Comparison of ENCODE assay signal across 1 cellular context in the genomic region with DNA sequence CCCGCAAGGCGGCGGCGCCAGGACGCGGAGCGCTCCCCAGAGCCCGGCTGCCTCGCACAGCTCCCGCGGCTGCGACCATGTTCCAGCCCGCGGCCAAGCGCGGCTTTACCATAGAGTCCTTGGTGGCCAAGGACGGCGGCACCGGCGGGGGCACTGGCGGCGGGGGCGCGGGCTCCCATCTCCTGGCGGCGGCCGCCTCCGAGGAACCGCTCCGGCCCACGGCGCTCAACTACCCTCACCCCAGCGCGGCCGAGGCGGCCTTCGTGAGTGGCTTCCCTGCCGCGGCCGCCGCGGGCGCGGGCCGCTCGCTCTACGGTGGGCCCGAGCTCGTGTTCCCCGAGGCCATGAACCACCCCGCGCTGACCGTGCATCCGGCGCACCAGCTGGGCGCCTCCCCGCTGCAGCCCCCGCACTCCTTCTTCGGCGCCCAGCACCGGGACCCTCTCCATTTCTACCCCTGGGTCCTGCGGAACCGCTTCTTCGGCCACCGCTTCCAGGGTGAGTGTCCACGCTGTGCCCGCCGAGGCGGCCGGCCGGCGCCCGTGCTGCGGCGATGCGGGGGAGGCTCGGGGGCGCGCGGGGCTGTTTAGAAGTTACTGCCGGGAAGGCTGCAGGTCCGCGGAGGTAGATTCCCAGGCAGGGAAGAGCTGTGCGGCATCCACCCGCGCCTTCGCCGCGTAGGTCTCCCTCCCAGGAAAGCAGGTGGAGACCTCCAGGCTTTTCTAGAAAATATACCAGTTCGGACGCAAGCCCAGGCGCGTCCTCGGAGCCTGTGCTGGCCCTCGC.
TF ChIP-seq lines count a peak whose summit lies in the region.

No MANE protein-coding gene starts in this region.

TF ChIP-seq in HEK293, 187 proteins besides CTCF, POLR2A, EP300 and RAD21 (continued from another document):
- TF ChIP-seq, protein P1, sequence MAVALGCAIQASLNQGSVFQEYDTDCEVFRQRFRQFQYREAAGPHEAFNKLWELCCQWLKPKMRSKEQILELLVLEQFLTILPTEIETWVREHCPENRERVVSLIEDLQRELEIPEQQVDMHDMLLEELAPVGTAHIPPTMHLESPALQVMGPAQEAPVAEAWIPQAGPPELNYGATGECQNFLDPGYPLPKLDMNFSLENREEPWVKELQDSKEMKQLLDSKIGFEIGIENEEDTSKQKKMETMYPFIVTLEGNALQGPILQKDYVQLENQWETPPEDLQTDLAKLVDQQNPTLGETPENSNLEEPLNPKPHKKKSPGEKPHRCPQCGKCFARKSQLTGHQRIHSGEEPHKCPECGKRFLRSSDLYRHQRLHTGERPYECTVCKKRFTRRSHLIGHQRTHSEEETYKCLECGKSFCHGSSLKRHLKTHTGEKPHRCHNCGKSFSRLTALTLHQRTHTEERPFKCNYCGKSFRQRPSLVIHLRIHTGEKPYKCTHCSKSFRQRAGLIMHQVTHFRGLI (tag by site-specific recombination; IDR thresholded peaks at IDR 0.05) = no peak
- TF ChIP-seq, protein P2, sequence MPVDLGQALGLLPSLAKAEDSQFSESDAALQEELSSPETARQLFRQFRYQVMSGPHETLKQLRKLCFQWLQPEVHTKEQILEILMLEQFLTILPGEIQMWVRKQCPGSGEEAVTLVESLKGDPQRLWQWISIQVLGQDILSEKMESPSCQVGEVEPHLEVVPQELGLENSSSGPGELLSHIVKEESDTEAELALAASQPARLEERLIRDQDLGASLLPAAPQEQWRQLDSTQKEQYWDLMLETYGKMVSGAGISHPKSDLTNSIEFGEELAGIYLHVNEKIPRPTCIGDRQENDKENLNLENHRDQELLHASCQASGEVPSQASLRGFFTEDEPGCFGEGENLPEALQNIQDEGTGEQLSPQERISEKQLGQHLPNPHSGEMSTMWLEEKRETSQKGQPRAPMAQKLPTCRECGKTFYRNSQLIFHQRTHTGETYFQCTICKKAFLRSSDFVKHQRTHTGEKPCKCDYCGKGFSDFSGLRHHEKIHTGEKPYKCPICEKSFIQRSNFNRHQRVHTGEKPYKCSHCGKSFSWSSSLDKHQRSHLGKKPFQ (tag by site-specific recombination; IDR thresholded peaks at IDR 0.05) = no peak
- TF ChIP-seq ZNF621 (tag by site-specific recombination; IDR thresholded peaks at IDR 0.05) = no peak
- TF ChIP-seq ZFHX2 (tag by site-specific recombination; conservative IDR thresholded peaks at IDR 0.05) = 0 out of 2 replicates have a peak, but pooled peaks have one; percentile 28
- TF ChIP-seq ZNF596 (tag by site-specific recombination; IDR thresholded peaks at IDR 0.05) = 0 out of 2 replicates have a peak, but pooled peaks have one; percentile 14
- TF ChIP-seq GLIS2 (tag by site-specific recombination; IDR thresholded peaks at IDR 0.05) = peak; percentile 26; the same call in 1 of the 2 replicates
- no peak for TF ChIP-seq SP7 (tag by site-specific recombination; IDR thresholded peaks at IDR 0.05)
